In genomic region chr2:166127217-166128155, GRCh38 we compare ENCODE assay signal across 8 cellular contexts. TPM values are rescaled to one million over a fixed set of nuclear protein-coding genes. Genes with fewer than 3 reads are reported as not detected.
DNase-seq lines count a peak whose midpoint lies in the region; ATAC-seq, FAIRE-seq and TF ChIP-seq lines count a peak whose summit lies in the region.

Gene SCN1A, minus strand, starts transcription at chr2:166128020. Its CDS starts 54,399 bp downstream, at chr2:166073621.

- H3K27me3 ChIP-seq in GM12878 (replicated peaks in 1 of 2; ENCODE audit: control insufficient read depth in 2 of 2, insufficient read depth in 2 of 2, low read length in 1 of 2): no peaks in the 10 kb centered on the region
- no peaks in the 10 kb centered on the region for H3K27me3 ChIP-seq in tibial nerve

- H3K9me3 ChIP-seq in GM12878 (replicated peaks; ENCODE audit: control insufficient read depth, insufficient read depth, low read length): no peaks in the 10 kb centered on the region
- no peaks in the 10 kb centered on the region for H3K9me3 ChIP-seq in tibial nerve

- CTCF ChIA-PET in GM12878 (lab: Yijun Ruan, JAX): interaction anchor here (0.6 to 5.8 kb wide), 22 partner anchors 9 to 1344 kb away, joined by 3 to 61 read pairs (median 4); partner anchors contain the start of genes SCN2A and TTC21B

- peak; percentile 64 for TF ChIP-seq RAD21 in GM12878 (IDR thresholded peaks at IDR 0.05; ENCODE audit: insufficient read depth, low read depth, low read length)

- H3K79me2 ChIP-seq in GM12878 (ENCODE audit: control insufficient read depth, insufficient read depth, low read length): no peaks in the 10 kb centered on the region

- in situ Hi-C loops in GM12878 (cut with MboI): no loop called here

- intact Hi-C loops in GM12878 (cut with micrococcal nuclease; ENCODE audit: unreplicated experiment): loop anchor here (1.0 to 10.0 kb wide), 4 partner anchors 71 to 1133 kb away; partner anchors contain the start of gene SCN2A

- RAD21 ChIA-PET in GM12878 (lab: Charles Lee; ENCODE audit: unreplicated experiment): interaction anchor here (0.7 to 2.1 kb wide), 6 partner anchors 60 to 1111 kb away, joined by 3 to 26 read pairs (median 4); no protein-coding TSS in a partner anchor

- no peak within 1 kb of the TSS for H3K27ac ChIP-seq in GM12878 (ENCODE audit: control insufficient read depth, insufficient read depth)
- no peak within 1 kb of the TSS for H3K27ac ChIP-seq in tibial nerve

- no peak within 1 kb of the TSS for H3K9ac ChIP-seq in GM12878 (ENCODE audit: control insufficient read depth, insufficient read depth, low read length)

- TF ChIP-seq POLR2A in GM12878 (IDR thresholded peaks at IDR 0.05; ENCODE audit: low read depth, low read length) (no peak), tibial nerve (IDR thresholded peaks at IDR 0.05) (no peak)

- H3K4me3 ChIP-seq in GM12878 (no peak within 1 kb of the TSS), tibial nerve (no peak within 1 kb of the TSS)

- DNase-seq in EL: peak; percentile 32
- DNase-seq in NCI-H446 (lab: John Stamatoyannopoulos, UW): peak; percentile 30 to 59
- DNase-seq in GM12878 (ENCODE audit: low read depth, low spot score): no peak
- peak; percentile 72 for DNase-seq in inferior parietal cortex (ENCODE audit: extremely low spot score)
- peak in 1 of 2 donors; percentile 18 for DNase-seq in tibial nerve (ENCODE audit: low spot score in 2 of 2)
- no peak for DNase-seq in stimulated activated naive CD8-positive, alpha-beta T cell treated with anti-CD3 and anti-CD28 coated beads, Interleukin-15, Interleukin-2, amounts not matched to agents 100 U/mL and 50 U/mL, for 24 hours
- no peak for DNase-seq in stimulated activated CD8-positive, alpha-beta memory T cell treated with anti-CD3 and anti-CD28 coated beads, Interleukin-4, amount 100 ng/mL, for 48 hours

- SMC1A ChIA-PET in GM12878 (lab: Charles Lee; ENCODE audit: uncharacterized antibody, unreplicated experiment): interaction anchor here (0.6 to 2.6 kb wide), 7 partner anchors 11 to 727 kb away, joined by 3 to 18 read pairs (median 3); partner anchors contain the start of gene TTC21B

- FAIRE-seq in GM12878 (lab: Jason Lieb, UNC): peak; percentile 73

- no peaks in the 10 kb centered on the region for H4K20me1 ChIP-seq in GM12878 (ENCODE audit: control insufficient read depth, insufficient read depth)

- peak; percentile 51 for ATAC-seq in HG02798 (IDR thresholded peaks at IDR 0.05; ENCODE audit: poor library complexity, unreplicated experiment)
- ATAC-seq in GM12878: peak; percentile 48
- ATAC-seq in stimulated activated naive CD8-positive, alpha-beta T cell treated with anti-CD3 and anti-CD28 coated beads, Interleukin-15, Interleukin-2, amounts not matched to agents 100 U/mL and 50 U/mL, for 24 hours: no peak

- no peaks in the 10 kb centered on the region for H3K4me1 ChIP-seq in GM12878 (ENCODE audit: control insufficient read depth, insufficient read depth, low read length)
- H3K4me1 ChIP-seq in tibial nerve: peaks cover 0 to 7% (median 0%) of the 10 kb centered on the region in 4 donors

- POLR2A ChIA-PET in GM12878 (lab: Charles Lee): interaction anchor here (0.5 to 0.6 kb wide), 2 partner anchors 191 to 522 kb away, joined by 3 read pairs; no protein-coding TSS in a partner anchor

- H2AFZ ChIP-seq in GM12878 (ENCODE audit: control insufficient read depth, low read depth, low read length): no peak within 1 kb of the TSS; the same call in 1 of the 2 replicates

- H3K36me3 ChIP-seq in GM12878 (ENCODE audit: control insufficient read depth in 2 of 2, insufficient read depth in 2 of 2, low read length in 1 of 2): no peaks in the 10 kb centered on the region
- no peaks in the 10 kb centered on the region for H3K36me3 ChIP-seq in tibial nerve

- H3K4me2 ChIP-seq in GM12878 (ENCODE audit: control insufficient read depth, insufficient read depth): no peak within 1 kb of the TSS

- 15% methylated on average over 7 of the region's 7 CpGs for WGBS in GM12878 (ENCODE audit: insufficient coverage, insufficient replicate concordance, low lambda C conversion rate, missing lambda C conversion rate)
- WGBS in tibial nerve, 2 donors: 17 to 25% methylated on average over 7 of the region's 7 CpGs

- no TSS peak for BruUV-seq in GM12878 (replicated peaks; lab: Mats Ljungman, UMichigan)

- TF ChIP-seq CTCF in GM12878 (IDR thresholded peaks at IDR 0.05 in 2 of 3, conservative IDR thresholded peaks at IDR 0.05 in 1 of 3; ENCODE audit: control insufficient read depth in 2 of 3, extremely low read depth in 1 of 3, insufficient read depth in 1 of 3, low read depth in 3 of 3, low read length in 3 of 3): peak; percentile 38 to 64 (median 56); a peak in 5 of 6 replicates
- peak; percentile 34 to 60 (median 52) for TF ChIP-seq CTCF in tibial nerve (IDR thresholded peaks at IDR 0.05)

- TF ChIP-seq EP300 in GM12878 (IDR thresholded peaks at IDR 0.05; ENCODE audit: borderline replicate concordance in 1 of 2, control insufficient read depth in 1 of 2, low read depth in 2 of 2, low read length in 2 of 2) (no peak), tibial nerve (IDR thresholded peaks at IDR 0.05) (no peak)

TF ChIP-seq in GM12878, 131 proteins besides CTCF, POLR2A, EP300 and RAD21:
- TF ChIP-seq HSF1 (IDR thresholded peaks at IDR 0.05; ENCODE audit: low read depth, low read length) (no peak), SMC3 (IDR thresholded peaks at IDR 0.05; ENCODE audit: borderline replicate concordance, low read length) (peak; percentile 41; the same call in 1 of the 2 replicates), ZNF384 (IDR thresholded peaks at IDR 0.05; ENCODE audit: borderline replicate concordance, low read depth, low read length) (peak; percentile 97), SMARCA5 (IDR thresholded peaks at IDR 0.05) (no peak), NR2F1 (conservative IDR thresholded peaks at IDR 0.05) (no peak), WRNIP1 (IDR thresholded peaks at IDR 0.05; ENCODE audit: borderline replicate concordance, low read depth, low read length) (no peak), YY1 (IDR thresholded peaks at IDR 0.05; ENCODE audit: low read depth, low read length) (no peak), ATF2 (IDR thresholded peaks at IDR 0.05; ENCODE audit: low read length) (no peak), LARP7 (IDR thresholded peaks at IDR 0.05) (no peak)

RNA-seq across cellular contexts. Expression of gene SCN1A, which starts in this region (rescaled TPM):
- not detected in 2 replicates for total RNA-seq in GM12878 (2013; cell fraction: nucleolus; rRNA removed)
- total RNA-seq in GM12878 (2014; rRNA removed) (not detected in 2 replicates), GM12878 (2014; rRNA removed; fragmentation: Illumina TruSeq; extraction: Trizol) (not detected in 2 replicates), GM12878 (2021) (not detected in 2 replicates), tibial nerve (not detected)
- not detected for polyA plus RNA-seq in GM12878 (2011; ENCODE audit: low read depth)
- polyA plus RNA-seq in GM12878 (2011; rRNA removed) (not detected in 2 replicates), GM12878 (2014; fragmentation: Illumina TruSeq; extraction: Trizol) (not detected in 2 replicates), GM12878 (2014; fragmentation: Nextera tagmentation; extraction: Ambion mirVana) (not detected), GM12878 (2014; rRNA removed) (not detected in 2 replicates), GM12878 (2016; fragmentation: Nextera tagmentation; extraction: Ambion mirVana) (not detected)
- not detected in 2 replicates for polyA plus RNA-seq in GM12878 (2011; cell fraction: cytosol; rRNA removed)
- 0.01 TPM in 1 of 2 replicates, not detected in the other for polyA plus RNA-seq in GM12878 (2011; cell fraction: nucleus; rRNA removed)
- polyA plus RNA-seq in GM12878 (2012): not detected in 2 replicates
- polyA minus RNA-seq in GM12878 (2011; rRNA and poly(A)+ RNA removed): not detected in 2 replicates
- not detected in 2 replicates for polyA minus RNA-seq in GM12878 (2011; cell fraction: cytosol; rRNA and poly(A)+ RNA removed)
- polyA minus RNA-seq in GM12878 (2011; cell fraction: nucleus; rRNA and poly(A)+ RNA removed): not detected in 2 replicates

Comparison
In these comparisons a context has a peak if more than half of its experiments do, and no peak if none do; other contexts are left out.
1. Peak in ATAC-seq in GM12878; RNA of the gene not detected or under 1 TPM.
2. DNase-seq: peak in EL (single experiment), NCI-H446 (2 of 2) and inferior parietal cortex (single experiment); none in GM12878 (single experiment), stimulated activated naive CD8-positive, alpha-beta T cell treated with anti-CD3 and anti-CD28 coated beads, Interleukin-15, Interleukin-2, amounts not matched to agents 100 U/mL and 50 U/mL, for 24 hours (single experiment) and stimulated activated CD8-positive, alpha-beta memory T cell treated with anti-CD3 and anti-CD28 coated beads, Interleukin-4, amount 100 ng/mL, for 48 hours (single experiment).